ENCODE assay signal across 32 cellular contexts in genomic region chr1:160158031-160158430, GRCh38. TPM values are rescaled to one million over a fixed set of nuclear protein-coding genes. Genes with fewer than 3 reads are reported as not detected.
"Had no signal": no experiment of that assay in that cellular context is flagged by ENCODE, and none has a peak within 500 bp of the region (broad histone marks: within the 10 kb centered on the region; RNA-seq: fewer than 3 reads in every experiment).

No MANE protein-coding gene starts in this region.

- H3K9me3 ChIP-seq: gastrocnemius medialis, heart left ventricle, prostate gland, right atrium auricular region, stomach, tibial artery, upper lobe of left lung had no signal

- H3K9ac ChIP-seq: neural progenitor cell had no signal

- H3K4me3 Mint-ChIP-seq: endodermal cell; memory B cell; naive thymus-derived CD4-positive, alpha-beta T cell; nephron; neural progenitor cell; stimulated activated effector memory CD8-positive, alpha-beta T cell treated with anti-CD3 and anti-CD28 coated beads, Interleukin-12 subunit alpha, Interleukin-12 subunit beta, amount 100 ng/mL, for 72 hours had no signal

- H3K36me3 Mint-ChIP-seq: memory B cell; naive thymus-derived CD4-positive, alpha-beta T cell; neural progenitor cell; stimulated activated effector memory CD8-positive, alpha-beta T cell treated with anti-CD3 and anti-CD28 coated beads, Interleukin-12 subunit alpha, Interleukin-12 subunit beta, amount 100 ng/mL, for 72 hours had no signal

- H3K27me3 ChIP-seq: dorsolateral prefrontal cortex, gastrocnemius medialis, heart left ventricle, hepatocyte, neural progenitor cell, right atrium auricular region, stomach, tibial artery, upper lobe of left lung had no signal

- H3K4me1 Mint-ChIP-seq: stimulated activated effector memory CD8-positive, alpha-beta T cell treated with anti-CD3 and anti-CD28 coated beads, Interleukin-12 subunit alpha, Interleukin-12 subunit beta, amount 100 ng/mL, for 72 hours had no signal

- H2AFZ ChIP-seq: hepatocyte, neural progenitor cell had no signal

- H3K79me2 ChIP-seq: hepatocyte had no signal

- H3K9me3 Mint-ChIP-seq: endodermal cell; memory B cell; naive thymus-derived CD4-positive, alpha-beta T cell; nephron; neural progenitor cell; stimulated activated effector memory CD8-positive, alpha-beta T cell treated with anti-CD3 and anti-CD28 coated beads, Interleukin-12 subunit alpha, Interleukin-12 subunit beta, amount 100 ng/mL, for 72 hours had no signal

- H3K4me2 ChIP-seq: hepatocyte, neural progenitor cell had no signal

- H3K27ac ChIP-seq: dorsolateral prefrontal cortex, epithelial cell of prostate, gastrocnemius medialis, heart left ventricle, hepatocyte, neural progenitor cell, prostate gland, right atrium auricular region, stomach, upper lobe of left lung had no signal

- H3K36me3 ChIP-seq: gastrocnemius medialis, heart left ventricle, neural progenitor cell, prostate gland, right atrium auricular region, stomach, tibial artery, upper lobe of left lung had no signal

- ATAC-seq: esophagus mucosa; gastrocnemius medialis; heart left ventricle; left lobe of liver; naive thymus-derived CD4-positive, alpha-beta T cell; stimulated activated effector memory CD8-positive, alpha-beta T cell treated with anti-CD3 and anti-CD28 coated beads, Interleukin-12 subunit alpha, Interleukin-12 subunit beta, amount 100 ng/mL, for 72 hours had no signal

- H3K27ac Mint-ChIP-seq: endodermal cell; memory B cell; naive thymus-derived CD4-positive, alpha-beta T cell; nephron; neural progenitor cell; stimulated activated effector memory CD8-positive, alpha-beta T cell treated with anti-CD3 and anti-CD28 coated beads, Interleukin-12 subunit alpha, Interleukin-12 subunit beta, amount 100 ng/mL, for 72 hours had no signal

- H3K4me1 ChIP-seq: gastrocnemius medialis, prostate gland, right atrium auricular region had no signal

- DNase-seq: cerebellar nuclear complex; dorsolateral prefrontal cortex; effector CD8-positive, alpha-beta T cell; endodermal cell; foreskin fibroblast; gastrocnemius medialis; heart left ventricle; kidney; naive thymus-derived CD4-positive, alpha-beta T cell; nucleus accumbens; small intestine; stimulated activated CD4-positive, alpha-beta T cell treated with anti-CD3 and anti-CD28 coated beads, Interleukin-12 subunit alpha, Interleukin-12 subunit beta, amount 100 ng/mL, for 4 hours; stimulated activated CD4-positive, alpha-beta T cell treated with anti-CD3 and anti-CD28 coated beads, Interleukin-1b, Interleukin-23, amount 100 ng/mL, for 48 hours; stimulated activated CD4-positive, alpha-beta T cell treated with anti-CD3 and anti-CD28 coated beads, Interleukin-4, amount 100 ng/mL, for 24 hours; stimulated activated naive CD4-positive, alpha-beta T cell treated with Interleukin-2 at 50 U/mL for 16 hours; stomach; tibial artery; upper lobe of left lung had no signal

- H3K4me3 ChIP-seq: dorsolateral prefrontal cortex, gastrocnemius medialis, heart left ventricle, hepatocyte, lung, neural progenitor cell, prostate gland, right atrium auricular region, stomach, tibial artery, upper lobe of left lung had no signal

RNA-seq across cellular contexts. Expression of gene ATP1A4, which starts 6.6 kb away (rescaled TPM):
- total RNA-seq: esophagus mucosa, left lobe of liver, liver, osteocyte, right atrium auricular region had no signal
- polyA plus RNA-seq: liver; naive thymus-derived CD4-positive, alpha-beta T cell had no signal

RNA-seq across cellular contexts. Expression of gene CASQ1, which starts 32.3 kb away (rescaled TPM):
- total RNA-seq: hepatocyte, left lobe of liver, liver, mononuclear cell, osteocyte had no signal
- polyA plus RNA-seq: liver; naive thymus-derived CD4-positive, alpha-beta T cell had no signal

RNA-seq across cellular contexts. Expression of gene ATP1A2, which starts 42.5 kb away (rescaled TPM):
- total RNA-seq: naive thymus-derived CD4-positive, alpha-beta T cell had no signal
- polyA plus RNA-seq: naive thymus-derived CD4-positive, alpha-beta T cell had no signal
